ENCODE assay signal across 18 cellular contexts in the genomic region with DNA sequence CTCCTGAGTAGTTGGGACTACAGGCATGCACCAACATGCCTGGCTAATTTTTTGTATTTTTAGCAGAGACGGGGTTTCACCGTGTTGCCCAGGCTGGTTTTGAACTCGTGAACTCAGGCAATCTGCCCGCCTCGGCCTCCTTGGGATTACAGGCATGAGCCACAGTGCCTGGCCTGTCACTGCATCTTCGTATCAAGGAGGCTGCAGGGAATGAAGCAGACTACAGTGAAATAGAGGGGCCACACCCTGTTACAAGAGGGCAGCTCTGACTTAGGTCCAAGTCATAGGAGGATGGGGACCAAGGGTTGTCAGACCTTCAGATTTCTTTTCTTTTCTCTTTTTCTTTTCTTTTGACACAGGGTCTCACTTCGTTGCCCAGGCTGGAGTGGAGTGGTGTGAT. TPM values are rescaled to one million over a fixed set of nuclear protein-coding genes. Genes with fewer than 3 reads are reported as not detected.
DNase-seq lines count a peak whose midpoint lies in the region; ATAC-seq, FAIRE-seq and TF ChIP-seq lines count a peak whose summit lies in the region.
"Had no signal": no experiment of that assay in that cellular context is flagged by ENCODE, and none has a peak within 500 bp of the region (broad histone marks: within the 10 kb centered on the region; RNA-seq: fewer than 3 reads in every experiment).

No MANE protein-coding gene starts in this region.

- H3K27ac ChIP-seq in A549 (peak overlapping the region; percentile 91; a peak in 4 of 6 replicates), angular gyrus (ENCODE audit: low read depth, low read length) (peak overlapping the region; percentile 96), layer of hippocampus (ENCODE audit: low read depth, low read length) (peak overlapping the region; percentile 94), substantia nigra (ENCODE audit: low read depth, low read length, poor library complexity, severe bottlenecking) (peak overlapping the region; percentile 97), gastrocnemius medialis (no peak overlapping the region)
- H3K27ac ChIP-seq: 22Rv1; BLaER1 treated with 17β-estradiol and CSF1 and Interleukin-3, amounts not matched to agents 10 nM and 100 nM had no signal

- no peak overlapping the region for H3K27ac Mint-ChIP-seq in osteocyte (ENCODE audit: unreplicated experiment)
- H3K27ac Mint-ChIP-seq: CD8-positive, alpha-beta T cell had no signal

- TF ChIP-seq POLR2A in A549 (IDR thresholded peaks at IDR 0.05; ENCODE audit: low read length), result no peak
- no peak for TF ChIP-seq POLR2A in gastrocnemius medialis (IDR thresholded peaks at IDR 0.05)

- intact Hi-C loops in gastrocnemius medialis (cut with DNase I; ENCODE audit: low total_unique reads), result no loop called here

- in situ Hi-C loops in gastrocnemius medialis (cut with MboI; ENCODE audit: low sequenced_read_pairs in 4 of 4), result no loop called here

- H3K36me3 ChIP-seq in gastrocnemius medialis, result no peaks in the 10 kb centered on the region
- H3K36me3 ChIP-seq: BLaER1 treated with 17β-estradiol and CSF1 and Interleukin-3, amounts not matched to agents 10 nM and 100 nM; HAP-1 had no signal

- TF ChIP-seq RAD21 in A549 (conservative IDR thresholded peaks at IDR 0.05 in 1 of 2, IDR thresholded peaks at IDR 0.05 in 1 of 2), result no peak

- H3K4me3 Mint-ChIP-seq in osteocyte (ENCODE audit: unreplicated experiment), result no peak overlapping the region
- H3K4me3 Mint-ChIP-seq: CD8-positive, alpha-beta T cell had no signal

- TF ChIP-seq CTCF in A549 (IDR thresholded peaks at IDR 0.05) (no peak), osteocyte (IDR thresholded peaks at IDR 0.05) (no peak), gastrocnemius medialis (IDR thresholded peaks at IDR 0.05 in 4 of 5, conservative IDR thresholded peaks at IDR 0.05 in 1 of 5) (no peak)

- TF ChIP-seq EP300 in A549 (IDR thresholded peaks at IDR 0.05), result no peak

- DNase-seq in A549 (ENCODE audit: low read depth in 1 of 2, low spot score in 1 of 2), result no peak
- DNase-seq in substantia nigra (lab: John Stamatoyannopoulos, UW), result no peak
- DNase-seq in kidney tubule cell (ENCODE audit: low spot score), result no peak
- DNase-seq in NCI-H510A treated with DMSO at 0.1 percent for 48 hours (lab: John Stamatoyannopoulos, UW), result no peak
- DNase-seq in osteocyte (ENCODE audit: extremely low spot score, unreplicated experiment), result no peak
- DNase-seq in gastrocnemius medialis, result no peak
- DNase-seq: Calu3; CD8-positive, alpha-beta T cell; DMS79 treated with DMSO at 0.1 percent for 48 hours; GF-D8 had no signal

- POLR2A ChIA-PET in A549 (lab: Yijun Ruan, JAX), result no interaction called here

- 77% methylated on average over 7 of the region's 7 CpGs for WGBS in A549 (ENCODE audit: missing lambda C conversion rate)

- H3K4me3 ChIP-seq in A549, result no peak overlapping the region
- H3K4me3 ChIP-seq in gastrocnemius medialis, result no peak overlapping the region
- H3K4me3 ChIP-seq: BLaER1 treated with 17β-estradiol and CSF1 and Interleukin-3, amounts not matched to agents 10 nM and 100 nM; HAP-1 had no signal

- H3K27me3 ChIP-seq in layer of hippocampus (ENCODE audit: control insufficient read depth, insufficient read depth, low read length), result no peaks in the 10 kb centered on the region
- H3K27me3 ChIP-seq in gastrocnemius medialis, result peaks cover 0 to 3% (median 0%) of the 10 kb centered on the region in 3 donors
- H3K27me3 ChIP-seq: BLaER1 treated with 17β-estradiol and CSF1 and Interleukin-3, amounts not matched to agents 10 nM and 100 nM had no signal

- H3K36me3 Mint-ChIP-seq in osteocyte (ENCODE audit: unreplicated experiment), result no peaks in the 10 kb centered on the region
- H3K36me3 Mint-ChIP-seq: CD8-positive, alpha-beta T cell had no signal

- peaks cover 18% of the 10 kb centered on the region for H3K4me1 Mint-ChIP-seq in osteocyte (ENCODE audit: unreplicated experiment)

- CTCF ChIA-PET in A549 (lab: Yijun Ruan, JAX), result no interaction called here

- H3K9me3 ChIP-seq in A549 (no peaks in the 10 kb centered on the region), gastrocnemius medialis (no peaks in the 10 kb centered on the region)
- H3K9me3 ChIP-seq: BLaER1 treated with 17β-estradiol and CSF1 and Interleukin-3, amounts not matched to agents 10 nM and 100 nM; HAP-1 had no signal

- H3K9me3 Mint-ChIP-seq in osteocyte (ENCODE audit: unreplicated experiment), result no peaks in the 10 kb centered on the region
- H3K9me3 Mint-ChIP-seq: CD8-positive, alpha-beta T cell had no signal

- no peak for FAIRE-seq in A549 (lab: Jason Lieb, UNC)

- H3K4me1 ChIP-seq in A549 (peaks cover 52% of the 10 kb centered on the region), gastrocnemius medialis (no peaks in the 10 kb centered on the region)
- H3K4me1 ChIP-seq: HAP-1 had no signal

- no peak for ATAC-seq in A549
- no peak for ATAC-seq in gastrocnemius medialis
- ATAC-seq: CD8-positive, alpha-beta T cell had no signal

- H3K4me2 ChIP-seq in A549, result no peak overlapping the region
- H3K4me2 ChIP-seq: BLaER1 treated with 17β-estradiol and CSF1 and Interleukin-3, amounts not matched to agents 10 nM and 100 nM had no signal

- H3K27me3 Mint-ChIP-seq in osteocyte (ENCODE audit: unreplicated experiment), result no peaks in the 10 kb centered on the region

TF ChIP-seq in A549, 52 proteins besides CTCF, POLR2A, EP300 and RAD21 (continues in another document):
- TF ChIP-seq JUN (IDR thresholded peaks at IDR 0.05) (no peak), HOXB13 (CRISPR knock-in tag; IDR thresholded peaks at IDR 0.05; ENCODE audit: low read depth) (no peak), HOXB5 (CRISPR knock-in tag; IDR thresholded peaks at IDR 0.05) (no peak), RCOR1 (IDR thresholded peaks at IDR 0.05; ENCODE audit: low read depth, low read length) (no peak), JUNB (IDR thresholded peaks at IDR 0.05) (no peak), MAFK (IDR thresholded peaks at IDR 0.05; ENCODE audit: partially characterized antibody) (no peak), RARB (CRISPR knock-in tag; IDR thresholded peaks at IDR 0.05) (no peak), FOSB (CRISPR knock-in tag; IDR thresholded peaks at IDR 0.05) (no peak), CHD2 (IDR thresholded peaks at IDR 0.05; ENCODE audit: low read length, partially characterized antibody) (no peak), RFX5 (IDR thresholded peaks at IDR 0.05) (no peak), SMC3 (IDR thresholded peaks at IDR 0.05) (no peak), TFCP2L1 (CRISPR knock-in tag; IDR thresholded peaks at IDR 0.05) (no peak), ESRRA (IDR thresholded peaks at IDR 0.05; ENCODE audit: borderline replicate concordance, low read length) (no peak)
- TF ChIP-seq, protein P1, sequence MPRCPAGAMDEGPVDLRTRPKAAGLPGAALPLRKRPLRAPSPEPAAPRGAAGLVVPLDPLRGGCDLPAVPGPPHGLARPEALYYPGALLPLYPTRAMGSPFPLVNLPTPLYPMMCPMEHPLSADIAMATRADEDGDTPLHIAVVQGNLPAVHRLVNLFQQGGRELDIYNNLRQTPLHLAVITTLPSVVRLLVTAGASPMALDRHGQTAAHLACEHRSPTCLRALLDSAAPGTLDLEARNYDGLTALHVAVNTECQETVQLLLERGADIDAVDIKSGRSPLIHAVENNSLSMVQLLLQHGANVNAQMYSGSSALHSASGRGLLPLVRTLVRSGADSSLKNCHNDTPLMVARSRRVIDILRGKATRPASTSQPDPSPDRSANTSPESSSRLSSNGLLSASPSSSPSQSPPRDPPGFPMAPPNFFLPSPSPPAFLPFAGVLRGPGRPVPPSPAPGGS (IDR thresholded peaks at IDR 0.05), result no peak
- TF ChIP-seq, protein P2, sequence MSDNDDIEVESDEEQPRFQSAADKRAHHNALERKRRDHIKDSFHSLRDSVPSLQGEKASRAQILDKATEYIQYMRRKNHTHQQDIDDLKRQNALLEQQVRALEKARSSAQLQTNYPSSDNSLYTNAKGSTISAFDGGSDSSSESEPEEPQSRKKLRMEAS (IDR thresholded peaks at IDR 0.05), result no peak

RNA-seq across cellular contexts. Expression of gene FA2H, which starts 28.7 kb away (rescaled TPM):
- polyA plus RNA-seq in A549 (2011; rRNA removed), result 7.1 and 11.0 TPM in 2 replicates
- polyA plus RNA-seq in A549 (2012; cell fraction: cytosol; rRNA removed), result 9.9 and 14.4 TPM in 2 replicates
- polyA plus RNA-seq in A549 (2012; cell fraction: nucleus; rRNA removed), result 15.7 and 23.4 TPM in 2 replicates
- polyA plus RNA-seq in A549 (2017; fragmentation: RNase III; extraction: RNeasy Plus Mini Kit Qiagen cat#74134 plus additional on column Dnase treatment), result 5.3 to 9.2 TPM (median 5.6 TPM) in 3 replicates
- 15.0 and 20.6 TPM in 2 replicates for polyA minus RNA-seq in A549 (2011; rRNA and poly(A)+ RNA removed)
- total RNA-seq in osteocyte, result not detected in 2 replicates
- under 1 TPM in 1 of 4 donors, not detected in 3; 0.41 TPM for total RNA-seq in gastrocnemius medialis
- total RNA-seq: A673; CD8-positive, alpha-beta T cell; H4 had no signal
- polyA plus RNA-seq: AG04450 had no signal

RNA-seq across cellular contexts. Expression of gene MLKL, which starts 45.3 kb away (rescaled TPM):
- polyA plus RNA-seq in A549 (2011; rRNA removed) (17.9 and 18.8 TPM in 2 replicates), A549 (2017; fragmentation: RNase III; extraction: RNeasy Plus Mini Kit Qiagen cat#74134 plus additional on column Dnase treatment) (12.3 to 14.3 TPM (median 12.6 TPM) in 3 replicates)
- 9.6 and 10.2 TPM in 2 replicates for polyA plus RNA-seq in A549 (2012; cell fraction: cytosol; rRNA removed)
- 11.6 and 14.2 TPM in 2 replicates for polyA plus RNA-seq in A549 (2012; cell fraction: nucleus; rRNA removed)
- 6.2 and 8.9 TPM in 2 replicates for polyA minus RNA-seq in A549 (2011; rRNA and poly(A)+ RNA removed)
- total RNA-seq in osteocyte (0.50 and 1.3 TPM in 2 replicates), gastrocnemius medialis (1 to 10 TPM; 1.2 to 4.6 (median 2.9) TPM)

Comparison
In these comparisons a context has a peak if more than half of its experiments do, and no peak if none do; other contexts are left out.
1. H3K27ac ChIP-seq: peak in A549 (2 of 2), angular gyrus (single experiment), layer of hippocampus (single experiment) and substantia nigra (single experiment); none in gastrocnemius medialis (0 of 4).